21 cellular contexts compared by ENCODE assay signal in the genomic region with DNA sequence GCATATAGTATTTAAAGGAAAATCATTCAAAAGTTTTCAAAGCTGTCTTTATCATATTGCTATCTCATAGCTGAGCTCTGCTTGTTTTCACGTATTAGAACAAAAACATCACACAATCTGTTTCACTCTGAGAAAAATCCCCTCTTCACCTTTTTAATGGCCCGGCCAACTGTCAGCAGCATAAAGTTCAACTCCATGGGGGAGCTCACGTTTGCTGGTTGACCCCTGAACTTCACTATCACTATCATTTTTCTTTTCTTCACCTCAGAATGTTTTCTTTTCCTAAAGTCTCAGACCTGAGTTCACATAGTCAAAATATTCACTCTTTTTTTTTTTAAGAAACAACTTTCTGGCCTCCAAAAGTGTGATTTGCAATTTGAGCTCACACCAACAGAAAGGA.
"Had no signal": no experiment of that assay in that cellular context is flagged by ENCODE, and none has a peak within 500 bp of the region (broad histone marks: within the 10 kb centered on the region; RNA-seq: fewer than 3 reads in every experiment).

No MANE protein-coding gene starts in this region.

- H3K36me3 ChIP-seq: SJSA1 had no signal

- H3K27ac ChIP-seq: SJSA1, SK-N-MC had no signal

- H3K27me3 ChIP-seq: SJSA1 had no signal

- H3K9me3 ChIP-seq: SJSA1 had no signal

- H3K4me1 ChIP-seq: SJSA1 had no signal

- DNase-seq: IMR-90, Karpas-422, KG1, MM.1S, NCI-H1105, NCI-H1417, NCI-H1436 treated with DMSO at 0.1 percent for 48 hours, NCI-H1694, NCI-H187 treated with DMSO at 0.1 percent for 48 hours, NCI-H2029 treated with DMSO at 0.1 percent for 48 hours, NCI-H2171 treated with DMSO at 0.1 percent for 48 hours, NCI-H345, NCI-H446 treated with DMSO at 0.1 percent for 48 hours, NCI-H510A treated with DMSO at 0.1 percent for 48 hours, NCI-H82, Right ventricle myocardium superior, RPMI8226, SIG-M5 had no signal

- ATAC-seq: HepG2 had no signal

- H3K4me3 ChIP-seq: SJSA1, SK-N-MC had no signal
